In the genomic region with DNA sequence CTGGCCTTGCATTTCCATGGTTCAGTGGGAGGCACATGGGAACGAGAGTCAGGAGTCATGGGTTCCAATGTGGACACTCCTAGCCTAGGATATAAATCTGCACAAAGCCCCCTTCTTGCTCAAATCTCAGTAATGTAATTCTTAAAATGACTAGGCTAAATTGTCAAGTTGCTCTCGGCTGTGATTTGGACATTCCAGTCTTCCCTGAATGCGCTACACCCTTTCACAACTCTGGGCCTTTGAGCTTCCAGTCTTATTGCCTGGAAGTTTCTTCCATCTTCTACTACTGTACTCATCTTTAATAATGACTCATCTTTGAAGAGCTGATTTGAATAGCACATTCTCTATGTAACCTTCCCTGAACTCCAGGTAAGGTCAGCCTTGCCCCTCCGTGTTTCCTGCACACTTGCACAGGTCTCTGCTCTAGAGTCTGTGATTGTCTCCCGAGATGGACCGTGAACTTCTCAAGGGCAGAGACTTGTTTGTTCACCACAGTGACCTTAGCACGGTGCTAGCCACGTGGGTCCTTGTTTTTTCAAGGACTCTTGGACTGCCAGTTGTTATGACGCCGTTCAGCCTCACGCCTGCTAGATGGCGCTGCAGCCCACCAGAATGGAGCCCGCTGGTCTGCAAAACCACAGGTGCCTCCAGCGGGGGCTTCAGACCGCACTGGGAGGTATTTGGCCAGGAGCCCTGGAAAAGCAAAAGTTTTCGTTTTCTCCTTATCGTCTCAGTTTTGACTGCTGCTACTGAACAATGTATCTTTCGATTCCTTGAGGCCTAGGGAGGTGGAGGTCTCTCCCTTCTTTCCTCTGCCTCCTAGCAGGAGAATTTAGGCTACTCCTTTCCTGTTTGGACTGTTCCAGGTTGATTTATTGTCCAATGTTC, we compare ENCODE assay signal across 9 cellular contexts. TPM values are rescaled to one million over a fixed set of nuclear protein-coding genes. Genes with fewer than 3 reads are reported as not detected.
DNase-seq lines count a peak whose midpoint lies in the region; ATAC-seq, FAIRE-seq and TF ChIP-seq lines count a peak whose summit lies in the region.
"Had no signal": no experiment of that assay in that cellular context is flagged by ENCODE, and none has a peak within 500 bp of the region (broad histone marks: within the 10 kb centered on the region; RNA-seq: fewer than 3 reads in every experiment).

No MANE protein-coding gene starts in this region.

- H3K27ac ChIP-seq in breast epithelium: no peak overlapping the region
- no peak overlapping the region for H3K27ac ChIP-seq in keratinocyte (ENCODE audit: control insufficient read depth, insufficient read depth, low read length)

- no peaks in the 10 kb centered on the region for H3K27me3 Mint-ChIP-seq in WTC11 (ENCODE audit: low read depth)

- peak; percentile 87 for TF ChIP-seq CTCF in WTC11 (IDR thresholded peaks at IDR 0.05)
- TF ChIP-seq CTCF in breast epithelium (IDR thresholded peaks at IDR 0.05): peak in 2 of 3 donors; percentile 57 to 75
- peak; percentile 86 to 88 (median 86) for TF ChIP-seq CTCF in keratinocyte (optimal IDR thresholded peaks at IDR 0.05 in 1 of 3, IDR thresholded peaks at IDR 0.05 in 1 of 3, conservative IDR thresholded peaks at IDR 0.05 in 1 of 3; ENCODE audit: extremely low read depth in 1 of 3, insufficient read depth in 2 of 3, low read length in 3 of 3)

- no peaks in the 10 kb centered on the region for H3K9me1 ChIP-seq in keratinocyte (ENCODE audit: control insufficient read depth, extremely low read depth, insufficient read depth, low read length)

- no peaks in the 10 kb centered on the region for H3K9me3 ChIP-seq in breast epithelium
- H3K9me3 ChIP-seq in keratinocyte (ENCODE audit: control insufficient read depth, low read depth, low read length): no peaks in the 10 kb centered on the region

- H3K4me3 ChIP-seq in breast epithelium (peak overlapping the region in 1 of 3 donors; percentile 14), keratinocyte (ENCODE audit: control insufficient read depth in 2 of 3, extremely low read depth in 1 of 3, insufficient read depth in 2 of 3, low read depth in 1 of 3, low read length in 3 of 3) (no peak overlapping the region)

- H3K27me3 ChIP-seq in breast epithelium (no peaks in the 10 kb centered on the region), keratinocyte (ENCODE audit: control insufficient read depth, extremely low read depth, insufficient read depth, low read length) (no peaks in the 10 kb centered on the region)

- H3K4me3 Mint-ChIP-seq in WTC11: no peak overlapping the region

- H4K20me1 ChIP-seq in keratinocyte (ENCODE audit: control insufficient read depth, extremely low read depth, insufficient read depth, low read length): no peaks in the 10 kb centered on the region

- peaks cover 7% of the 10 kb centered on the region; the same call in 1 of the 2 replicates for H3K4me1 Mint-ChIP-seq in WTC11

- dilution Hi-C loops in keratinocyte (cut with MboI; ENCODE audit: extremely low pct_ligation_motif_present, low sequenced_read_pairs): no loop called here

- no peaks in the 10 kb centered on the region for H3K79me2 ChIP-seq in keratinocyte (ENCODE audit: control insufficient read depth, insufficient read depth, low read length)

- no peak overlapping the region for H2AFZ ChIP-seq in keratinocyte (ENCODE audit: control insufficient read depth, low read length)

- no peak for TF ChIP-seq POLR2A in breast epithelium (IDR thresholded peaks at IDR 0.05)

- peak overlapping the region; percentile 11; the same call in 1 of the 2 replicates for H3K27ac Mint-ChIP-seq in WTC11

- H3K4me2 ChIP-seq in keratinocyte (ENCODE audit: control insufficient read depth, extremely low read depth, insufficient read depth, low read depth, low read length): peak overlapping the region; percentile 59

- no peaks in the 10 kb centered on the region for H3K4me1 ChIP-seq in breast epithelium
- no peaks in the 10 kb centered on the region for H3K4me1 ChIP-seq in keratinocyte (ENCODE audit: control insufficient read depth, extremely low read depth, insufficient read depth, low read length)

- DNase-seq in NCI-H1417 (lab: John Stamatoyannopoulos, UW) (peak; percentile 27 to 84 (median 60)), NCI-H1417 treated with DMSO at 0.1 percent for 48 hours (lab: John Stamatoyannopoulos, UW) (no peak), NCI-H1930 (lab: John Stamatoyannopoulos, UW) (peak; percentile 33 to 59), WTC11 (ENCODE audit: low spot score) (peak; percentile 90), breast epithelium (ENCODE audit: low spot score in 2 of 2) (peak in 1 of 2 donors; percentile 58), keratinocyte (ENCODE audit: low read depth, low spot score) (no peak)
- peak; percentile 38 to 56 for DNase-seq in stimulated activated CD4-positive, alpha-beta T cell treated with anti-CD3 and anti-CD28 coated beads, Interleukin-1b, Interleukin-23, amount 100 ng/mL, for 4 hours (ENCODE audit: low read depth in 2 of 2)

- H3K36me3 ChIP-seq in breast epithelium (no peaks in the 10 kb centered on the region), keratinocyte (ENCODE audit: control insufficient read depth in 2 of 2, extremely low read depth in 1 of 2, insufficient read depth in 2 of 2, low read length in 2 of 2) (no peaks in the 10 kb centered on the region)

- H3K36me3 Mint-ChIP-seq in WTC11: no peaks in the 10 kb centered on the region

- intact Hi-C loops in breast epithelium (cut with DNase I; ENCODE audit: low total_unique reads): no loop called here

- ATAC-seq in HG02642 (IDR thresholded peaks at IDR 0.05; ENCODE audit: poor library complexity, unreplicated experiment): peak; percentile 66
- ATAC-seq in WTC11: peak; percentile 94

- H3K9me3 Mint-ChIP-seq in WTC11: no peaks in the 10 kb centered on the region

- H3K9ac ChIP-seq in keratinocyte (ENCODE audit: control insufficient read depth, extremely low read depth, insufficient read depth, low read length): no peak overlapping the region

- FAIRE-seq in keratinocyte (lab: Jason Lieb, UNC): no peak
- FAIRE-seq: A204.1 had no signal

- POLR2A ChIA-PET in WTC11 (lab: Charles Lee): no interaction called here

- CTCF ChIA-PET in WTC11 (lab: Charles Lee): interaction anchor here (1.0 to 1.6 kb wide), 2 partner anchors 82 to 297 kb away, joined by 3 to 5 read pairs; no protein-coding TSS in a partner anchor

TF ChIP-seq in WTC11, 78 proteins besides CTCF, POLR2A, EP300 and RAD21 (continues in another document):
- 0 out of 2 replicates have a peak, but pooled peaks have one; percentile 17 for TF ChIP-seq GABPB1 (CRISPR knock-in tag; IDR thresholded peaks at IDR 0.05)
- no peak for TF ChIP-seq ZSCAN18 (CRISPR knock-in tag; IDR thresholded peaks at IDR 0.05)
- TF ChIP-seq ERG (CRISPR knock-in tag; IDR thresholded peaks at IDR 0.05): no peak

RNA-seq across cellular contexts. Expression of gene SEC61B, which starts 44.3 kb away (rescaled TPM):
- total RNA-seq in WTC11 (2021) (153 to 167 TPM (median 156 TPM) in 3 replicates), breast epithelium (100 to 1,000 TPM in 1 of 3 donors, 10 to 100 TPM in 2; 86.3 to 121 (median 92.9) TPM)
- polyA plus RNA-seq in keratinocyte: 182 to 207 TPM (median 199 TPM) in 3 replicates
- 15.1 TPM for polyA plus RNA-seq in keratinocyte (2011; ENCODE audit: low read depth)
- 158 and 189 TPM in 2 replicates for polyA plus RNA-seq in keratinocyte (2011; cell fraction: cytosol; rRNA removed)
- polyA plus RNA-seq in keratinocyte (2011; cell fraction: nucleus; rRNA removed): 83.2 and 94.3 TPM in 2 replicates
- polyA plus RNA-seq in keratinocyte (2012; ENCODE audit: low replicate concordance): 178 and 286 TPM in 2 replicates
- 18.0 to 73.7 TPM (median 54.0 TPM) in 3 replicates for polyA minus RNA-seq in keratinocyte
- polyA minus RNA-seq in keratinocyte (2011; cell fraction: cytosol; rRNA and poly(A)+ RNA removed): 57.2 TPM
- 18.0 and 23.0 TPM in 2 replicates for polyA minus RNA-seq in keratinocyte (2011; cell fraction: nucleus; rRNA and poly(A)+ RNA removed)

RNA-seq across cellular contexts. Expression of gene ALG2, which starts 44.6 kb away (rescaled TPM):
- 24.0 to 25.2 TPM (median 25.0 TPM) in 3 replicates for total RNA-seq in WTC11 (2021)
- total RNA-seq in breast epithelium: 10 to 100 TPM; 30.2 to 44.5 (median 40.3) TPM
- polyA plus RNA-seq in keratinocyte: 48.2 to 57.1 TPM (median 50.9 TPM) in 3 replicates
- 6.3 TPM for polyA plus RNA-seq in keratinocyte (2011; ENCODE audit: low read depth)
- polyA plus RNA-seq in keratinocyte (2011; cell fraction: cytosol; rRNA removed): 27.8 and 50.3 TPM in 2 replicates
- 76.5 and 87.7 TPM in 2 replicates for polyA plus RNA-seq in keratinocyte (2011; cell fraction: nucleus; rRNA removed)
- polyA plus RNA-seq in keratinocyte (2012; ENCODE audit: low replicate concordance): 25.0 and 31.5 TPM in 2 replicates
- polyA minus RNA-seq in keratinocyte: 15.0 to 37.4 TPM (median 30.8 TPM) in 3 replicates
- 37.4 TPM for polyA minus RNA-seq in keratinocyte (2011; cell fraction: cytosol; rRNA and poly(A)+ RNA removed)
- 54.7 and 64.1 TPM in 2 replicates for polyA minus RNA-seq in keratinocyte (2011; cell fraction: nucleus; rRNA and poly(A)+ RNA removed)

Comparison
In these comparisons a context has a peak if more than half of its experiments do, and no peak if none do; other contexts are left out.
1. DNase-seq: peak in NCI-H1417 (3 of 3), NCI-H1930 (2 of 2), WTC11 (single experiment) and stimulated activated CD4-positive, alpha-beta T cell treated with anti-CD3 and anti-CD28 coated beads, Interleukin-1b, Interleukin-23, amount 100 ng/mL, for 4 hours (2 of 2); none in NCI-H1417 treated with DMSO at 0.1 percent for 48 hours (single experiment) and keratinocyte (single experiment).
2. Peak in every context shown above with its lines, with median percentiles within 50 percentile points of each other: CTCF ChIP-seq.